14 cellular contexts compared by ENCODE assay signal in genomic region chr1:51439895-51440294, GRCh38.
DNase-seq lines count a peak whose midpoint lies in the region; ATAC-seq, FAIRE-seq and TF ChIP-seq lines count a peak whose summit lies in the region.
"Had no signal": no experiment of that assay in that cellular context is flagged by ENCODE, and none has a peak within 500 bp of the region (broad histone marks: within the 10 kb centered on the region; RNA-seq: fewer than 3 reads in every experiment).

No MANE protein-coding gene starts in this region.

- TF ChIP-seq POLR2A in GM12891 (IDR thresholded peaks at IDR 0.05; ENCODE audit: low read depth, low read length), result no peak

- no peak overlapping the region for H3K9ac ChIP-seq in Karpas-422 (ENCODE audit: low read length)
- H3K9ac ChIP-seq: BLaER1 treated with 17β-estradiol and CSF1 and Interleukin-3, amounts not matched to agents 10 nM and 100 nM had no signal

- H3K36me3 ChIP-seq in Karpas-422 (ENCODE audit: insufficient read depth, low read length), result peaks cover 55% of the 10 kb centered on the region

- peaks cover 54% of the 10 kb centered on the region for H3K79me2 ChIP-seq in Karpas-422 (ENCODE audit: low read length)

- H3K27me3 ChIP-seq in Karpas-422 (ENCODE audit: low read length), result no peaks in the 10 kb centered on the region
- H3K27me3 ChIP-seq: BLaER1 treated with 17β-estradiol and CSF1 and Interleukin-3, amounts not matched to agents 10 nM and 100 nM had no signal

- ATAC-seq in HG03159 (IDR thresholded peaks at IDR 0.05; ENCODE audit: unreplicated experiment), result no peak
- ATAC-seq in GM18511 (IDR thresholded peaks at IDR 0.05; ENCODE audit: unreplicated experiment), result no peak
- ATAC-seq: HCT116 had no signal

- no peaks in the 10 kb centered on the region for H3K9me3 ChIP-seq in Karpas-422 (ENCODE audit: low read length)
- H3K9me3 ChIP-seq: BLaER1 treated with 17β-estradiol and CSF1 and Interleukin-3, amounts not matched to agents 10 nM and 100 nM had no signal

- peak overlapping the region; percentile 4; the same call in 1 of the 2 replicates for H3K27ac ChIP-seq in Karpas-422 (ENCODE audit: low read length)
- H3K27ac ChIP-seq in VCaP, result 0 out of 2 replicates have a peak overlapping the region, but pooled peaks have one; percentile 0

- no peaks in the 10 kb centered on the region for H4K20me1 ChIP-seq in Karpas-422 (ENCODE audit: insufficient read depth, low read depth, low read length)
- H4K20me1 ChIP-seq: BLaER1 treated with 17β-estradiol and CSF1 and Interleukin-3, amounts not matched to agents 10 nM and 100 nM had no signal

- DNase-seq in NCI-H2029 (lab: John Stamatoyannopoulos, UW) (peak; percentile 23), NCI-H2029 treated with DMSO at 0.1 percent for 48 hours (lab: John Stamatoyannopoulos, UW) (no peak), GM12891 (ENCODE audit: insufficient read length, low spot score) (no peak), Karpas-422 (no peak)
- DNase-seq: ACHN; CD4-positive, CD25-positive, alpha-beta regulatory T cell; DMS 273 treated with DMSO at 0.1 percent for 48 hours; IMR-90; KBM-7 had no signal

- peaks cover 39% of the 10 kb centered on the region for H3K4me1 ChIP-seq in Karpas-422 (ENCODE audit: low read length)

- no peak overlapping the region for H3K4me3 ChIP-seq in Karpas-422 (ENCODE audit: low read length)
- H3K4me3 ChIP-seq: BLaER1 treated with 17β-estradiol and CSF1 and Interleukin-3, amounts not matched to agents 10 nM and 100 nM had no signal

- no peak overlapping the region for H3K4me2 ChIP-seq in Karpas-422 (ENCODE audit: low read depth, low read length, poor library complexity, severe bottlenecking)

- H2AFZ ChIP-seq in Karpas-422 (ENCODE audit: low read length), result no peak overlapping the region

- TF ChIP-seq CTCF in VCaP (conservative IDR thresholded peaks at IDR 0.05), result no peak

- H3K9me2 ChIP-seq in Karpas-422 (replicated peaks; ENCODE audit: insufficient read depth, low read length), result no peaks in the 10 kb centered on the region

- FAIRE-seq in GM12891 (lab: Jason Lieb, UNC), result peak; percentile 70

TF ChIP-seq in GM12891, 5 proteins besides CTCF, POLR2A, EP300 and RAD21:
- TF ChIP-seq TAF1 (IDR thresholded peaks at IDR 0.05; ENCODE audit: low read depth, low read length) (no peak), POU2F2 (IDR thresholded peaks at IDR 0.05; ENCODE audit: low read depth, low read length) (no peak), SPI1 (IDR thresholded peaks at IDR 0.05; ENCODE audit: low read depth, low read length) (no peak)
TF ChIP-seq in GM12891: peak in this region for 0.
